Comparison of ENCODE assay signal across 20 cellular contexts in genomic region chr10:31875608-31876007, GRCh38. TPM values are rescaled to one million over a fixed set of nuclear protein-coding genes. Genes with fewer than 3 reads are reported as not detected.
DNase-seq lines count a peak whose midpoint lies in the region; ATAC-seq, FAIRE-seq and TF ChIP-seq lines count a peak whose summit lies in the region.
"Had no signal": no experiment of that assay in that cellular context is flagged by ENCODE, and none has a peak within 500 bp of the region (broad histone marks: within the 10 kb centered on the region; RNA-seq: fewer than 3 reads in every experiment).

No MANE protein-coding gene starts in this region.

- in situ Hi-C loops in GM12878 (cut with MboI): no loop called here

- intact Hi-C loops in GM12878 (cut with micrococcal nuclease; ENCODE audit: unreplicated experiment): loop anchor here (5.0 kb wide), 1 partner anchor 52 kb away; the partner anchor contains the start of gene ARHGAP12

- CTCF ChIA-PET in GM12878 (lab: Yijun Ruan, JAX): interaction anchor here (0.6 to 2.1 kb wide), 3 partner anchors 13 to 1228 kb away, joined by 3 to 9 read pairs (median 8); no protein-coding TSS in a partner anchor

- H3K36me3 ChIP-seq in GM12878 (ENCODE audit: control insufficient read depth in 2 of 2, insufficient read depth in 2 of 2, low read length in 1 of 2): no peaks in the 10 kb centered on the region
- H3K36me3 ChIP-seq: BLaER1 treated with 17β-estradiol and CSF1 and Interleukin-3, amounts not matched to agents 10 nM and 100 nM; colonic mucosa; prostate gland; SJSA1; spleen had no signal

- H3K27me3 ChIP-seq in GM12878 (replicated peaks in 1 of 2; ENCODE audit: control insufficient read depth in 2 of 2, insufficient read depth in 2 of 2, low read length in 1 of 2): no peaks in the 10 kb centered on the region
- H3K27me3 ChIP-seq: BLaER1 treated with 17β-estradiol and CSF1 and Interleukin-3, amounts not matched to agents 10 nM and 100 nM; colonic mucosa; SJSA1; spleen had no signal

- DNase-seq in GM19239 (ENCODE audit: insufficient read length, low spot score): no peak
- peak; percentile 21 for DNase-seq in GM12878 (ENCODE audit: low read depth, low spot score)
- DNase-seq in NCI-H146 (lab: John Stamatoyannopoulos, UW): no peak
- DNase-seq in NAMALWA (ENCODE audit: low spot score): no peak
- DNase-seq: colonic mucosa; DMS53; HCEC 1CT; Karpas-422; naive thymus-derived CD4-positive, alpha-beta T cell; NCI-H1436 treated with DMSO at 0.1 percent for 48 hours; NCI-H226; spleen had no signal

- ATAC-seq in GM21619 (IDR thresholded peaks at IDR 0.05; ENCODE audit: unreplicated experiment) (peak; percentile 66), HG03108 (IDR thresholded peaks at IDR 0.05; ENCODE audit: unreplicated experiment) (peak; percentile 55), GM12878 (peak; percentile 93), GM18867 (IDR thresholded peaks at IDR 0.05; ENCODE audit: unreplicated experiment) (no peak)
- ATAC-seq: naive thymus-derived CD4-positive, alpha-beta T cell had no signal

- BruUV-seq in GM12878 (replicated peaks; lab: Mats Ljungman, UMichigan): no TSS peak

- TF ChIP-seq EP300 in GM12878 (IDR thresholded peaks at IDR 0.05; ENCODE audit: borderline replicate concordance in 1 of 2, control insufficient read depth in 1 of 2, low read depth in 2 of 2, low read length in 2 of 2): no peak

- TF ChIP-seq CTCF in GM12878 (IDR thresholded peaks at IDR 0.05 in 2 of 3, conservative IDR thresholded peaks at IDR 0.05 in 1 of 3; ENCODE audit: control insufficient read depth in 2 of 3, extremely low read depth in 1 of 3, insufficient read depth in 1 of 3, low read depth in 3 of 3, low read length in 3 of 3): no peak

- SMC1A ChIA-PET in GM12878 (lab: Charles Lee; ENCODE audit: uncharacterized antibody, unreplicated experiment): interaction anchor here (0.6 to 3.4 kb wide), 5 partner anchors 13 to 507 kb away, joined by 3 to 17 read pairs (median 6); no protein-coding TSS in a partner anchor

- H3K4me1 ChIP-seq in GM12878 (ENCODE audit: control insufficient read depth, insufficient read depth, low read length): peaks cover 6% of the 10 kb centered on the region
- H3K4me1 ChIP-seq: colonic mucosa, prostate gland, SJSA1 had no signal

- POLR2A ChIA-PET in GM12878 (lab: Charles Lee): interaction anchor here (0.7 kb wide), 2 partner anchors 17 to 116 kb away, joined by 3 to 4 read pairs; no protein-coding TSS in a partner anchor

- H3K4me3 ChIP-seq in GM12878: no peak overlapping the region
- H3K4me3 ChIP-seq: BLaER1 treated with 17β-estradiol and CSF1 and Interleukin-3, amounts not matched to agents 10 nM and 100 nM; colonic mucosa; prostate gland; SJSA1; spleen had no signal

- H3K9ac ChIP-seq in GM12878 (ENCODE audit: control insufficient read depth, insufficient read depth, low read length): no peak overlapping the region

- peak; percentile 83 for FAIRE-seq in GM19239 (lab: Jason Lieb, UNC)
- peak; percentile 68 for FAIRE-seq in GM12878 (lab: Jason Lieb, UNC)
- FAIRE-seq: astrocyte, frontal cortex had no signal

- H3K79me2 ChIP-seq in GM12878 (ENCODE audit: control insufficient read depth, insufficient read depth, low read length): no peaks in the 10 kb centered on the region

- no peak overlapping the region for H3K4me2 ChIP-seq in GM12878 (ENCODE audit: control insufficient read depth, insufficient read depth)

- RAD21 ChIA-PET in GM12878 (lab: Charles Lee; ENCODE audit: unreplicated experiment): interaction anchor here (1.5 kb wide), 1 partner anchor 14 kb away, joined by 4 read pairs; no protein-coding TSS in a partner anchor

- H3K9me3 ChIP-seq in GM12878 (replicated peaks; ENCODE audit: control insufficient read depth, insufficient read depth, low read length): no peaks in the 10 kb centered on the region
- H3K9me3 ChIP-seq: BLaER1 treated with 17β-estradiol and CSF1 and Interleukin-3, amounts not matched to agents 10 nM and 100 nM; colonic mucosa; prostate gland; SJSA1; spleen had no signal

- WGBS in GM12878 (ENCODE audit: insufficient coverage, insufficient replicate concordance, low lambda C conversion rate, missing lambda C conversion rate): 74% methylated on average over 2 of the region's 2 CpGs

- no peak overlapping the region for H2AFZ ChIP-seq in GM12878 (ENCODE audit: control insufficient read depth, low read depth, low read length)

- H4K20me1 ChIP-seq in GM12878 (ENCODE audit: control insufficient read depth, insufficient read depth): no peaks in the 10 kb centered on the region

- no peak for TF ChIP-seq RAD21 in GM12878 (IDR thresholded peaks at IDR 0.05; ENCODE audit: insufficient read depth, low read depth, low read length)

- no peak for TF ChIP-seq POLR2A in GM12878 (IDR thresholded peaks at IDR 0.05; ENCODE audit: low read depth, low read length)

- no peak overlapping the region for H3K27ac ChIP-seq in GM12878 (ENCODE audit: control insufficient read depth, insufficient read depth)
- H3K27ac ChIP-seq: colonic mucosa, prostate gland, SJSA1 had no signal

TF ChIP-seq in GM12878, 131 proteins besides CTCF, POLR2A, EP300 and RAD21:
- no peak for TF ChIP-seq POLR2AphosphoS2 (IDR thresholded peaks at IDR 0.05; ENCODE audit: low read depth, low read length)
- TF ChIP-seq HDGF (IDR thresholded peaks at IDR 0.05): 0 out of 2 replicates have a peak, but pooled peaks have one; percentile 25
- TF ChIP-seq IKZF2 (IDR thresholded peaks at IDR 0.05): peak; percentile 37 to 65; a peak in 2 of 4 replicates

RNA-seq across cellular contexts. Expression of gene ARHGAP12, which starts 53.0 kb away (rescaled TPM):
- total RNA-seq in GM12878 (2013; cell fraction: nucleolus; rRNA removed): 88.4 and 89.2 TPM in 2 replicates
- total RNA-seq in GM12878 (2014; rRNA removed): 9.7 and 12.2 TPM in 2 replicates
- total RNA-seq in GM12878 (2014; rRNA removed; fragmentation: Illumina TruSeq; extraction: Trizol): 12.9 and 13.5 TPM in 2 replicates
- 7.4 and 8.2 TPM in 2 replicates for total RNA-seq in GM12878 (2021)
- polyA plus RNA-seq in GM12878 (2011; ENCODE audit: low read depth): 3.6 TPM
- 15.6 and 25.0 TPM in 2 replicates for polyA plus RNA-seq in GM12878 (2011; rRNA removed)
- 4.1 and 4.9 TPM in 2 replicates for polyA plus RNA-seq in GM12878 (2011; cell fraction: cytosol; rRNA removed)
- polyA plus RNA-seq in GM12878 (2011; cell fraction: nucleus; rRNA removed): 17.7 and 21.0 TPM in 2 replicates
- polyA plus RNA-seq in GM12878 (2012): 7.6 and 11.1 TPM in 2 replicates
- polyA plus RNA-seq in GM12878 (2014; fragmentation: Illumina TruSeq; extraction: Trizol): 9.4 and 12.2 TPM in 2 replicates
- polyA plus RNA-seq in GM12878 (2014; fragmentation: Nextera tagmentation; extraction: Ambion mirVana): 1 to 10 TPM; 5.4 to 7.7 TPM
- polyA plus RNA-seq in GM12878 (2014; rRNA removed): 5.6 and 7.4 TPM in 2 replicates
- 10 to 100 TPM in 1 of 2 experiments, 1 to 10 TPM in 1; 6.0 to 10.6 TPM for polyA plus RNA-seq in GM12878 (2016; fragmentation: Nextera tagmentation; extraction: Ambion mirVana)
- 16.9 and 22.2 TPM in 2 replicates for polyA minus RNA-seq in GM12878 (2011; rRNA and poly(A)+ RNA removed)
- polyA minus RNA-seq in GM12878 (2011; cell fraction: cytosol; rRNA and poly(A)+ RNA removed): 7.8 and 11.5 TPM in 2 replicates
- 21.4 and 24.6 TPM in 2 replicates for polyA minus RNA-seq in GM12878 (2011; cell fraction: nucleus; rRNA and poly(A)+ RNA removed)
